Comparison of ENCODE assay signal across 8 cellular contexts in genomic region chr14:92105845-92106094, GRCh38. TPM values are rescaled to one million over a fixed set of nuclear protein-coding genes. Genes with fewer than 3 reads are reported as not detected.
DNase-seq lines count a peak whose midpoint lies in the region; ATAC-seq, FAIRE-seq and TF ChIP-seq lines count a peak whose summit lies in the region.

No MANE protein-coding gene starts in this region.

- POLR2A ChIA-PET in MCF 10A (lab: Yijun Ruan, JAX), result interaction anchor here (0.6 to 6.7 kb wide), 11 partner anchors 8 to 689 kb away, joined by 3 to 176 read pairs (median 3); partner anchors contain the start of genes CPSF2, LGMN, NDUFB1 and TRIP11

- no peaks in the 10 kb centered on the region for H3K36me3 ChIP-seq in keratinocyte (ENCODE audit: control insufficient read depth in 2 of 2, extremely low read depth in 1 of 2, insufficient read depth in 2 of 2, low read length in 2 of 2)

- DNase-seq in activated CD8-positive, alpha-beta memory T cell treated with anti-CD3 and anti-CD28 coated beads, Interleukin-2, amount 50 U/mL, for 48 hours, result peak; percentile 60
- DNase-seq in activated CD8-positive, alpha-beta memory T cell treated with anti-CD3 and anti-CD28 coated beads for 24 hours, result no peak
- peak; percentile 75 for DNase-seq in NCI-H748 (lab: John Stamatoyannopoulos, UW; ENCODE audit: unreplicated experiment)
- peak; percentile 51 for DNase-seq in MCF 10A (ENCODE audit: unreplicated experiment)
- DNase-seq in keratinocyte (ENCODE audit: low read depth, low spot score), result no peak
- no peak for DNase-seq in stimulated activated naive CD8-positive, alpha-beta T cell treated with anti-CD3 and anti-CD28 coated beads, Interleukin-15, amount 100 ng/mL, for 72 hours
- DNase-seq in mesenteric fat pad (ENCODE audit: low spot score), result no peak

- H3K27me3 Mint-ChIP-seq in MCF 10A (ENCODE audit: insufficient read depth, unreplicated experiment), result no peaks in the 10 kb centered on the region
- H3K27me3 Mint-ChIP-seq in stimulated activated naive CD8-positive, alpha-beta T cell treated with anti-CD3 and anti-CD28 coated beads, Interleukin-15, amount 100 ng/mL, for 72 hours, result no peaks in the 10 kb centered on the region

- H3K36me3 Mint-ChIP-seq in MCF 10A (ENCODE audit: insufficient read depth, unreplicated experiment), result peaks cover 7% of the 10 kb centered on the region

- dilution Hi-C loops in keratinocyte (cut with MboI; ENCODE audit: extremely low pct_ligation_motif_present, low sequenced_read_pairs), result no loop called here

- peak overlapping the region; percentile 97 for H3K4me3 Mint-ChIP-seq in MCF 10A (ENCODE audit: unreplicated experiment)
- H3K4me3 Mint-ChIP-seq in stimulated activated naive CD8-positive, alpha-beta T cell treated with anti-CD3 and anti-CD28 coated beads, Interleukin-15, amount 100 ng/mL, for 72 hours, result peak overlapping the region; percentile 90 to 94

- H3K4me3 ChIP-seq in keratinocyte (ENCODE audit: control insufficient read depth in 2 of 3, extremely low read depth in 1 of 3, insufficient read depth in 2 of 3, low read depth in 1 of 3, low read length in 3 of 3), result peak overlapping the region; percentile 86 to 98 (median 95)

- H3K9ac ChIP-seq in keratinocyte (ENCODE audit: control insufficient read depth, extremely low read depth, insufficient read depth, low read length), result peak overlapping the region; percentile 97

- TF ChIP-seq CTCF in MCF 10A (IDR thresholded peaks at IDR 0.05; ENCODE audit: unreplicated experiment) (no peak), keratinocyte (optimal IDR thresholded peaks at IDR 0.05 in 1 of 3, IDR thresholded peaks at IDR 0.05 in 1 of 3, conservative IDR thresholded peaks at IDR 0.05 in 1 of 3; ENCODE audit: extremely low read depth in 1 of 3, insufficient read depth in 2 of 3, low read length in 3 of 3) (no peak)

- peak overlapping the region; percentile 93 for H3K27ac Mint-ChIP-seq in MCF 10A (ENCODE audit: low read depth, unreplicated experiment)
- peak overlapping the region; percentile 95 to 96 for H3K27ac Mint-ChIP-seq in stimulated activated naive CD8-positive, alpha-beta T cell treated with anti-CD3 and anti-CD28 coated beads, Interleukin-15, amount 100 ng/mL, for 72 hours

- H3K27ac ChIP-seq in keratinocyte (ENCODE audit: control insufficient read depth, insufficient read depth, low read length), result peak overlapping the region; percentile 93

- H3K4me1 Mint-ChIP-seq in MCF 10A (ENCODE audit: insufficient read depth, unreplicated experiment), result peaks cover 24% of the 10 kb centered on the region
- peaks cover 59% of the 10 kb centered on the region for H3K4me1 Mint-ChIP-seq in stimulated activated naive CD8-positive, alpha-beta T cell treated with anti-CD3 and anti-CD28 coated beads, Interleukin-15, amount 100 ng/mL, for 72 hours

- ATAC-seq in HG02588 (IDR thresholded peaks at IDR 0.05; ENCODE audit: unreplicated experiment), result peak; percentile 6
- ATAC-seq in stimulated activated naive CD8-positive, alpha-beta T cell treated with anti-CD3 and anti-CD28 coated beads, Interleukin-15, amount 100 ng/mL, for 72 hours, result no peak

- H3K27me3 ChIP-seq in keratinocyte (ENCODE audit: control insufficient read depth, extremely low read depth, insufficient read depth, low read length), result no peaks in the 10 kb centered on the region

- no peaks in the 10 kb centered on the region for H3K9me3 ChIP-seq in keratinocyte (ENCODE audit: control insufficient read depth, low read depth, low read length)

- CTCF ChIA-PET in MCF 10A (lab: Yijun Ruan, JAX), result interaction anchor here (3.9 kb wide), 1 partner anchor 12 kb away, joined by 55 read pairs; no protein-coding TSS in a partner anchor

- peaks cover 5% of the 10 kb centered on the region for H3K4me1 ChIP-seq in keratinocyte (ENCODE audit: control insufficient read depth, extremely low read depth, insufficient read depth, low read length)

- no peaks in the 10 kb centered on the region for H3K9me1 ChIP-seq in keratinocyte (ENCODE audit: control insufficient read depth, extremely low read depth, insufficient read depth, low read length)

- peak overlapping the region; percentile 97 for H3K4me2 ChIP-seq in keratinocyte (ENCODE audit: control insufficient read depth, extremely low read depth, insufficient read depth, low read depth, low read length)

- no peaks in the 10 kb centered on the region for H4K20me1 ChIP-seq in keratinocyte (ENCODE audit: control insufficient read depth, extremely low read depth, insufficient read depth, low read length)

- H3K79me2 ChIP-seq in keratinocyte (ENCODE audit: control insufficient read depth, insufficient read depth, low read length), result peaks cover 36% of the 10 kb centered on the region

- no TSS peak for BruUV-seq in MCF 10A (replicated peaks; lab: Mats Ljungman, UMichigan)

- H3K9me3 Mint-ChIP-seq in MCF 10A (ENCODE audit: unreplicated experiment), result no peaks in the 10 kb centered on the region
- H3K9me3 Mint-ChIP-seq in stimulated activated naive CD8-positive, alpha-beta T cell treated with anti-CD3 and anti-CD28 coated beads, Interleukin-15, amount 100 ng/mL, for 72 hours, result no peaks in the 10 kb centered on the region

- no peak for FAIRE-seq in keratinocyte (lab: Jason Lieb, UNC)

- peak overlapping the region; percentile 99 for H2AFZ ChIP-seq in keratinocyte (ENCODE audit: control insufficient read depth, low read length)

- intact Hi-C loops in MCF 10A (cut with micrococcal nuclease), result loop anchor here (2.0 kb wide), 1 partner anchor 65 kb away; the partner anchor contains the start of gene TRIP11

RNA-seq across cellular contexts. Expression of gene ATXN3, which starts 0.6 kb away (rescaled TPM):
- 24.9 and 31.6 TPM in 2 replicates for total RNA-seq in MCF 10A (2022)
- polyA plus RNA-seq in keratinocyte, result 13.6 to 27.6 TPM (median 17.4 TPM) in 3 replicates
- polyA plus RNA-seq in keratinocyte (2011; ENCODE audit: low read depth), result 58.8 TPM
- polyA plus RNA-seq in keratinocyte (2011; cell fraction: cytosol; rRNA removed), result 13.3 and 26.1 TPM in 2 replicates
- 18.2 and 24.7 TPM in 2 replicates for polyA plus RNA-seq in keratinocyte (2011; cell fraction: nucleus; rRNA removed)
- 21.2 and 30.5 TPM in 2 replicates for polyA plus RNA-seq in keratinocyte (2012; ENCODE audit: low replicate concordance)
- polyA minus RNA-seq in keratinocyte, result 1.2 to 50.2 TPM (median 8.8 TPM) in 3 replicates
- 8.2 TPM for polyA minus RNA-seq in keratinocyte (2011; cell fraction: cytosol; rRNA and poly(A)+ RNA removed)
- polyA minus RNA-seq in keratinocyte (2011; cell fraction: nucleus; rRNA and poly(A)+ RNA removed), result 16.8 and 30.3 TPM in 2 replicates
- total RNA-seq in mesenteric fat pad, result 29.1 TPM

RNA-seq across cellular contexts. Expression of gene NDUFB1, which starts 15.7 kb away (rescaled TPM):
- total RNA-seq in MCF 10A (2022) (130 and 134 TPM in 2 replicates), mesenteric fat pad (119 TPM)
- 269 to 555 TPM (median 393 TPM) in 3 replicates for polyA plus RNA-seq in keratinocyte
- 155 TPM for polyA plus RNA-seq in keratinocyte (2011; ENCODE audit: low read depth)
- 428 and 503 TPM in 2 replicates for polyA plus RNA-seq in keratinocyte (2011; cell fraction: cytosol; rRNA removed)
- polyA plus RNA-seq in keratinocyte (2011; cell fraction: nucleus; rRNA removed), result 144 and 190 TPM in 2 replicates
- 323 and 401 TPM in 2 replicates for polyA plus RNA-seq in keratinocyte (2012; ENCODE audit: low replicate concordance)
- 25.2 to 74.5 TPM (median 49.1 TPM) in 3 replicates for polyA minus RNA-seq in keratinocyte
- polyA minus RNA-seq in keratinocyte (2011; cell fraction: cytosol; rRNA and poly(A)+ RNA removed), result 36.1 TPM
- polyA minus RNA-seq in keratinocyte (2011; cell fraction: nucleus; rRNA and poly(A)+ RNA removed), result 12.6 and 12.8 TPM in 2 replicates

RNA-seq across cellular contexts. Expression of gene CPSF2, which starts 16.0 kb away (rescaled TPM):
- total RNA-seq in MCF 10A (2022), result 116 and 121 TPM in 2 replicates
- 33.8 to 67.9 TPM (median 35.4 TPM) in 3 replicates for polyA plus RNA-seq in keratinocyte
- polyA plus RNA-seq in keratinocyte (2011; ENCODE audit: low read depth), result 56.8 TPM
- 21.3 and 42.3 TPM in 2 replicates for polyA plus RNA-seq in keratinocyte (2011; cell fraction: cytosol; rRNA removed)
- 30.8 and 43.6 TPM in 2 replicates for polyA plus RNA-seq in keratinocyte (2011; cell fraction: nucleus; rRNA removed)
- polyA plus RNA-seq in keratinocyte (2012; ENCODE audit: low replicate concordance), result 30.6 and 49.7 TPM in 2 replicates
- 28.4 to 51.7 TPM (median 29.8 TPM) in 3 replicates for polyA minus RNA-seq in keratinocyte
- 24.7 TPM for polyA minus RNA-seq in keratinocyte (2011; cell fraction: cytosol; rRNA and poly(A)+ RNA removed)
- polyA minus RNA-seq in keratinocyte (2011; cell fraction: nucleus; rRNA and poly(A)+ RNA removed), result 16.9 and 53.4 TPM in 2 replicates
- 45.3 TPM for total RNA-seq in mesenteric fat pad

Comparison
In these comparisons a context has a peak if more than half of its experiments do, and no peak if none do; other contexts are left out.
1. DNase-seq: peak in activated CD8-positive, alpha-beta memory T cell treated with anti-CD3 and anti-CD28 coated beads, Interleukin-2, amount 50 U/mL, for 48 hours (single experiment), NCI-H748 (single experiment) and MCF 10A (single experiment); none in activated CD8-positive, alpha-beta memory T cell treated with anti-CD3 and anti-CD28 coated beads for 24 hours (single experiment), keratinocyte (single experiment), stimulated activated naive CD8-positive, alpha-beta T cell treated with anti-CD3 and anti-CD28 coated beads, Interleukin-15, amount 100 ng/mL, for 72 hours (0 of 2) and mesenteric fat pad (single experiment).